ENCODE assay signal across 8 cellular contexts in the genomic region with DNA sequence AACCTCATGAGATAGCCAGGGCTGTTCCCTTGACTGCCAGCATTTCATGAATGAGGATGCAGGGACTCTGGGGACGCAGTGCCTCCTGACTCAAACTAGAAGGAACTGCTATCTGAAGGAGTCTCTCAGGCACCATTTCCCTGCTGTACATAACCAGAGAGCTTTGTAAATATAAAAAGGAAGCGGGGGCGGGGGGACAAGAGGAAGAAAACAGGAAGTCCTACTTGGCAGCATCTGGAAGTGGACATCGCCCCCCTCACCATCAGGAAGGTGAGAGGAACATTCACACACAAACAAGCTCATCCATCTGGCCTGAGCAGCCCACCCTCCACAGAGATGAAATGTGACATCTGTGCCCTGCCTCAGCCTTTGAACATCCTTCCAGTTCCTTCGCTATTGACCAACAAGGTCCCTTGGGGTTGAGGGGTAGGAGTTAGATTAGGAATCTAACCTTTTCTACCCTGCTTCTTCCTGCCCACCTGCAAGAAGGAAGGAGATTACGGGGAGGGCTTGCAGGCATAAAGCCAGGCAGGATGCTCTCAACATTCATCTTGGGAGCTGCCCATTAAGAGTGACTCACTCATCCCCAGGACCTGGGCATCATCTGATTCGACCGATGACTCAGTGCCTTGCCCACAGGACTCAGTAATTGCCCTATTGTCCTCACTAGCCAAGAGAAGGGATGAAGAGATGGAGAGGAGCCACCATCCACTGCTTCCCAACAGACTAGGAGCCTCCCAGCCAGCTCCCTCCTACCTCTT. TPM values are rescaled to one million over a fixed set of nuclear protein-coding genes. Genes with fewer than 3 reads are reported as not detected.
DNase-seq lines count a peak whose midpoint lies in the region; ATAC-seq, FAIRE-seq and TF ChIP-seq lines count a peak whose summit lies in the region.

No MANE protein-coding gene starts in this region.

- TF ChIP-seq CTCF in BE2C (IDR thresholded peaks at IDR 0.05; ENCODE audit: low read depth, low read length) (no peak), bronchial epithelial cell (IDR thresholded peaks at IDR 0.05; ENCODE audit: insufficient read depth, low read length, severe bottlenecking) (no peak)

- DNase-seq in BE2C = peak; percentile 13
- peak; percentile 33 for DNase-seq in KBM-7
- DNase-seq in bronchial epithelial cell (ENCODE audit: low read depth) = peak; percentile 92
- DNase-seq in cerebellar cortex (ENCODE audit: low spot score) = no peak
- no peak for DNase-seq in NCI-H2227 (lab: John Stamatoyannopoulos, UW; ENCODE audit: unreplicated experiment)

- no peaks in the 10 kb centered on the region for H3K9me3 ChIP-seq in BE2C
- no peaks in the 10 kb centered on the region for H3K9me3 ChIP-seq in mesodermal cell (ENCODE audit: control insufficient read depth, low read length)

- in situ Hi-C loops in KBM-7 (cut with MboI; ENCODE audit: low pct_unique_long_range_greater_than_20kb, low sequenced_read_pairs) = no loop called here

- H3K4me3 ChIP-seq in BE2C (ENCODE audit: low read depth, low read length) = no peak overlapping the region
- no peak overlapping the region for H3K4me3 ChIP-seq in bronchial epithelial cell (ENCODE audit: low read depth, low read length)
- H3K4me3 ChIP-seq in mesodermal cell (ENCODE audit: extremely low read depth, insufficient read depth, low read length, poor library complexity, severe bottlenecking) = no peak overlapping the region

- no peaks in the 10 kb centered on the region for H3K36me3 ChIP-seq in BE2C
- H3K36me3 ChIP-seq in bronchial epithelial cell (ENCODE audit: control insufficient read depth, insufficient read depth, low read length) = no peaks in the 10 kb centered on the region
- peaks cover 64% of the 10 kb centered on the region for H3K36me3 ChIP-seq in mesodermal cell (ENCODE audit: control insufficient read depth, insufficient read depth, low read length)

- peak overlapping the region; percentile 62 for H3K27ac ChIP-seq in mesodermal cell (ENCODE audit: low read depth, low read length, severe bottlenecking)

- no peak for FAIRE-seq in bronchial epithelial cell (lab: Jason Lieb, UNC)

- H3K27me3 ChIP-seq in BE2C (no peaks in the 10 kb centered on the region), bronchial epithelial cell (ENCODE audit: control insufficient read depth, insufficient read depth, low read length) (no peaks in the 10 kb centered on the region)

- no peak for ATAC-seq in GM21723 (IDR thresholded peaks at IDR 0.05; ENCODE audit: unreplicated experiment)
- no peak for ATAC-seq in HG02938 (IDR thresholded peaks at IDR 0.05; ENCODE audit: unreplicated experiment)

- no CpG with 5 or more reads among the region's 8 CpGs for WGBS in mesodermal cell (ENCODE audit: insufficient coverage in 2 of 2), 2 experiments

- no peaks in the 10 kb centered on the region for H3K4me1 ChIP-seq in BE2C
- peaks cover 42% of the 10 kb centered on the region for H3K4me1 ChIP-seq in mesodermal cell (ENCODE audit: control insufficient read depth, insufficient read depth, low read length, poor library complexity, severe bottlenecking)

RNA-seq across cellular contexts. Expression of a gene that starts 31.9 kb away (rescaled TPM):
- polyA plus RNA-seq in BE2C (2012; ENCODE audit: insufficient read depth, insufficient read length, low read depth) = 7.5 TPM
- 3.6 and 6.3 TPM in 2 replicates for total RNA-seq in bronchial epithelial cell
- polyA plus RNA-seq in mesodermal cell (2013, experiment 1 of 2) = 41.1 TPM
- polyA plus RNA-seq in mesodermal cell (2013, experiment 2 of 2) = 40.9 TPM

Comparison
In these comparisons a context has a peak if more than half of its experiments do, and no peak if none do; other contexts are left out.
1. DNase-seq: peak in BE2C (single experiment), KBM-7 (single experiment) and bronchial epithelial cell (single experiment); none in cerebellar cortex (single experiment) and NCI-H2227 (single experiment).